8 cellular contexts compared by ENCODE assay signal in genomic region chr22:38873469-38874411, GRCh38. TPM values are rescaled to one million over a fixed set of nuclear protein-coding genes. Genes with fewer than 3 reads are reported as not detected.
DNase-seq lines count a peak whose midpoint lies in the region; ATAC-seq and TF ChIP-seq lines count a peak whose summit lies in the region.

No MANE protein-coding gene starts in this region.

- peaks cover 19 to 27% (median 26%) of the 10 kb centered on the region in 3 donors for H3K27me3 Mint-ChIP-seq in immature natural killer cell (ENCODE audit: low read depth in 3 of 3)

- H3K4me3 Mint-ChIP-seq in immature natural killer cell, result peak overlapping the region; percentile 88 to 97 (median 94)

- DNase-seq in GM13977 (ENCODE audit: low spot score), result peak; percentile 79
- peak; percentile 74 for DNase-seq in NCI-H774 (lab: John Stamatoyannopoulos, UW)
- peak; percentile 52 for DNase-seq in activated effector memory CD4-positive, alpha-beta T cell treated with Interleukin-2 at 50 U/mL for 16 hours
- DNase-seq in immature natural killer cell, result peak in 1 of 3 donors; percentile 19
- DNase-seq in stimulated activated CD4-positive, alpha-beta T cell treated with anti-CD3 and anti-CD28 coated beads, TNF-alpha, amount 100 ng/mL, for 48 hours (ENCODE audit: low read depth in 3 of 3), result peak; percentile 56 to 76 (median 67)
- DNase-seq in HuH-7 (ENCODE audit: low spot score), result no peak
- DNase-seq in GF-D8 (lab: John Stamatoyannopoulos, UW), result no peak

- H3K27ac Mint-ChIP-seq in immature natural killer cell, result peak overlapping the region; percentile 30 to 96 (median 85)

- in situ Hi-C loops in GM13977 (cut with MboI; ENCODE audit: low pct_unique_long_range_greater_than_20kb, low sequenced_read_pairs, unreplicated experiment), result no loop called here

- peaks cover 42 to 51% of the 10 kb centered on the region in 2 donors for H3K4me1 Mint-ChIP-seq in immature natural killer cell

- H3K36me3 Mint-ChIP-seq in immature natural killer cell, result no peaks in the 10 kb centered on the region

- TF ChIP-seq CTCF in GM13977 (IDR thresholded peaks at IDR 0.05; ENCODE audit: extremely low read depth, insufficient read depth, missing control alignments), result no peak

- H3K9me3 Mint-ChIP-seq in immature natural killer cell, result no peaks in the 10 kb centered on the region

- no peak for ATAC-seq in HG03571 (IDR thresholded peaks at IDR 0.05; ENCODE audit: unreplicated experiment)

RNA-seq across cellular contexts. Expression of gene CBX6, which starts 1.7 kb away (rescaled TPM):
- polyA plus RNA-seq in immature natural killer cell, result 10 to 100 TPM in 1 of 3 donors, 1 to 10 TPM in 2; 5.2 to 16.1 (median 6.3) TPM

RNA-seq across cellular contexts. Expression of gene NPTXR, which starts 29.9 kb away (rescaled TPM):
- polyA plus RNA-seq in immature natural killer cell, result 1 to 10 TPM in 1 of 3 donors, under 1 TPM in 2; 0.59 to 1.4 (median 0.66) TPM

Comparison
In these comparisons a context has a peak if more than half of its experiments do, and no peak if none do; other contexts are left out.
1. DNase-seq: peak in GM13977 (single experiment), NCI-H774 (single experiment), activated effector memory CD4-positive, alpha-beta T cell treated with Interleukin-2 at 50 U/mL for 16 hours (single experiment) and stimulated activated CD4-positive, alpha-beta T cell treated with anti-CD3 and anti-CD28 coated beads, TNF-alpha, amount 100 ng/mL, for 48 hours (3 of 3); none in HuH-7 (single experiment) and GF-D8 (single experiment).